In the genomic region with DNA sequence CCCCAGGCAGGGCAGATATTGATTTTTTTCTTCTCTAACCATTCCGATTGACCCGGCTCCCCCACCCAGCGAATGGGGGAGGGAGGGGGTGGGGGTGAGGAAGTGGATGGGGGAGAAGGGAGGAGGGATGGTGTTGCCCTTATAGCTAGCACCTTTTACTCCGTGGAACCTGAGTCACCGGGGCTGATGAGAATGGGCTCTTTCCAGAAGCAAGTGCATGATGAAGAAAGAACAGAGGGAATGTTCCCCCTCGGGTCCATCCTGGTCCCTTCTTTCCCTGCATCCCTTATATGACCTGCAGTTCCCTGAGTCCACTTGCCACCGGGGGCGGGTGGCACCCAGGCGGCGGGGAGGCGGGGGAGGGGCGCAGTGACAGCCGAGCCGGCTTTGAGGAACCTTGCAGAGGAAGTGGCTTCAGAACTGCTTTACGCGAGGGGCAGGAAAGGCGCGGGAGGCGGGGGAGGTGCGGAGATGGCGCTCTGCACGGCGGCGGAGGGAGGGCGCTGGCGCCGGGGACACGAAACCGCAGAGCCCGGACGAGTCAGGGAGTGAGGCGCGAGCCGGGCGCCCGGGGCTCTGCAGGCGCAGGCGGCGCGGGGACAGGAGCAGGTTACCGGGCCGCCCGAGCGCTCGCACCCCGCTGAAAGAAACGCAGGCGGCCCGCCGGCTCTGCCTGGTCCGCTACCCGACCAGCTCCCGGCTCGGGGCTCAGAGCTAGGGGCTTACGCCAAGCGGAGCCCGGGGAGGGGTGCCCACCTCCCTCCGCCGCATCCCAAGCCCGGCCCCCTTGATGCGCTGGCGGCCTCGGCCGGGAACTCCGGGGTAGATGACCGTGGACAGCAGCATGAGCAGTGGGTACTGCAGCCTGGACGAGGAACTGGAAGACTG, we compare ENCODE assay signal across 7 cellular contexts. TPM values are rescaled to one million over a fixed set of nuclear protein-coding genes. Genes with fewer than 3 reads are reported as not detected.
DNase-seq lines count a peak whose midpoint lies in the region; ATAC-seq, FAIRE-seq and TF ChIP-seq lines count a peak whose summit lies in the region.

No MANE protein-coding gene starts in this region.

- WGBS in HepG2 (ENCODE audit: low lambda C conversion rate) = 2% methylated on average over 11 of the region's 67 CpGs

- peaks cover 60% of the 10 kb centered on the region for H3K4me1 ChIP-seq in HepG2 (ENCODE audit: insufficient read depth, low read length)

- 0 out of 2 replicates have a peak, but pooled peaks have one; percentile 13 for TF ChIP-seq RAD21 in HepG2 (CRISPR knock-in tag; IDR thresholded peaks at IDR 0.05)

- CTCF ChIA-PET in HepG2 (lab: Yijun Ruan, JAX; ENCODE audit: low intra/inter-chr PET ratio, low total read pairs) = no interaction called here

- FAIRE-seq in HepG2 (lab: Jason Lieb, UNC) = no peak

- POLR2A ChIA-PET in HepG2 (lab: Yijun Ruan, JAX) = no interaction called here

- BruUV-seq in HepG2 (replicated peaks; lab: Mats Ljungman, UMichigan) = no TSS peak

- intact Hi-C loops in HepG2 (cut with micrococcal nuclease; ENCODE audit: unreplicated experiment) = no loop called here

- DNase-seq in NCI-H460 (ENCODE audit: extremely low read depth, low read depth) (peak; percentile 15), cerebellum (ENCODE audit: low spot score) (peak; percentile 55), HepG2 (ENCODE audit: low spot score) (no peak)
- DNase-seq in activated CD4-positive, alpha-beta T cell treated with anti-CD3 and anti-CD28 coated beads for 24 hours (ENCODE audit: low read depth in 2 of 2) = peak; percentile 78 to 88
- DNase-seq in stimulated activated CD4-positive, alpha-beta T cell treated with anti-CD3 and anti-CD28 coated beads, Interleukin-2, amount 100 ng/mL, for 48 hours = peak; percentile 80 to 83

- no peaks in the 10 kb centered on the region for H3K9me3 ChIP-seq in HepG2 (ENCODE audit: low read length)

- no peaks in the 10 kb centered on the region for H3K79me2 ChIP-seq in HepG2 (ENCODE audit: insufficient read depth, low read length)

- TF ChIP-seq EP300 in HepG2 (IDR thresholded peaks at IDR 0.05; ENCODE audit: low read depth in 2 of 2, low read length in 2 of 2) (no peak), HepG2 (CRISPR knock-in tag; IDR thresholded peaks at IDR 0.05; ENCODE audit: borderline replicate concordance) (no peak)

- peak overlapping the region; percentile 80 for H3K4me2 ChIP-seq in HepG2 (ENCODE audit: low read depth, low read length)

- ATAC-seq in GM18502 (IDR thresholded peaks at IDR 0.05; ENCODE audit: poor library complexity, unreplicated experiment) = peak; percentile 58
- ATAC-seq in HG02938 (IDR thresholded peaks at IDR 0.05; ENCODE audit: unreplicated experiment) = peak; percentile 42
- ATAC-seq in HepG2 = peak; percentile 77

- in situ Hi-C loops in HepG2 (cut with HindIII; ENCODE audit: extremely low pct_ligation_motif_present, low pct_unique_long_range_greater_than_20kb) = no loop called here

- no peak for TF ChIP-seq POLR2A in HepG2 (IDR thresholded peaks at IDR 0.05; ENCODE audit: insufficient read depth in 1 of 2, low read depth in 2 of 2, low read length in 2 of 2)

- peaks cover 5% of the 10 kb centered on the region; the same call in 1 of the 2 replicates for H4K20me1 ChIP-seq in HepG2 (ENCODE audit: insufficient read depth, low read length)

- H3K4me3 ChIP-seq in HepG2 (replicated peaks in 1 of 3; ENCODE audit: insufficient read depth in 1 of 3, low read depth in 2 of 3, low read length in 3 of 3) = peak overlapping the region; percentile 48 to 70 (median 62)

- peaks cover 1 to 28% of the 10 kb centered on the region in 2 experiments; a peak in 4 of 5 replicates for H3K27me3 ChIP-seq in HepG2 (ENCODE audit: control insufficient read depth in 1 of 2, insufficient read depth in 2 of 2, low read length in 2 of 2)

- no peak overlapping the region for H2AFZ ChIP-seq in HepG2 (ENCODE audit: low read length)

- no peak for TF ChIP-seq CTCF in HepG2 (CRISPR knock-in tag; IDR thresholded peaks at IDR 0.05)

- no peak overlapping the region for H3K27ac ChIP-seq in HepG2 (ENCODE audit: extremely low read length, insufficient read depth, low read length)

- no peak overlapping the region for H3K9ac ChIP-seq in HepG2 (ENCODE audit: insufficient read depth, low read depth, low read length)

- no peaks in the 10 kb centered on the region for H3K36me3 ChIP-seq in HepG2 (replicated peaks in 1 of 2; ENCODE audit: control insufficient read depth in 1 of 2, insufficient read depth in 2 of 2, low read length in 2 of 2)

TF ChIP-seq in HepG2, 621 proteins besides CTCF, POLR2A, EP300 and RAD21 (continues in another document):
- TF ChIP-seq HNRNPLL (IDR thresholded peaks at IDR 0.05; ENCODE audit: low read depth, low read length, poor library complexity, severe bottlenecking) (peak; percentile 96), ATM (IDR thresholded peaks at IDR 0.05; ENCODE audit: borderline replicate concordance) (no peak), UBTF (CRISPR knock-in tag; IDR thresholded peaks at IDR 0.05) (peak; percentile 65; the same call in 1 of the 2 replicates)

RNA-seq across cellular contexts. Expression of gene RASSF5, which starts 49.7 kb away (rescaled TPM):
- total RNA-seq in NCI-H460 (2014; rRNA removed; shearing (Covaris generic)) = 0.06 and 0.17 TPM in 2 replicates
- polyA plus RNA-seq in NCI-H460 (2014; cell fraction: nucleus; rRNA removed) = 0.24 and 0.46 TPM in 2 replicates
- total RNA-seq in cerebellum (2.7 TPM), HepG2 (2016; rRNA removed; fragmentation: Illumina TruSeq; extraction: Trizol) (0.18 and 0.49 TPM in 2 replicates)
- 0.09 TPM in 1 of 2 replicates, not detected in the other for total RNA-seq in HepG2 (2016; cell fraction: cytosol; rRNA removed; fragmentation: Illumina TruSeq; extraction: Trizol; ENCODE audit: low read depth)
- total RNA-seq in HepG2 (2016; cell fraction: insoluble cytoplasmic fraction; rRNA removed; fragmentation: Illumina TruSeq; extraction: Trizol) = 0.24 and 0.36 TPM in 2 replicates
- total RNA-seq in HepG2 (2016; cell fraction: membrane; rRNA removed; fragmentation: Illumina TruSeq; extraction: Trizol) = 0.14 and 0.19 TPM in 2 replicates
- 0.22 and 0.47 TPM in 2 replicates for total RNA-seq in HepG2 (2016; cell fraction: nucleus; rRNA removed; fragmentation: Illumina TruSeq; extraction: Trizol)
- polyA plus RNA-seq in HepG2 (2011; rRNA removed) = 0.40 and 0.50 TPM in 2 replicates
- 0.27 and 0.47 TPM in 2 replicates for polyA plus RNA-seq in HepG2 (2011; cell fraction: cytosol; rRNA removed)
- 0.58 and 0.66 TPM in 2 replicates for polyA plus RNA-seq in HepG2 (2011; cell fraction: nucleus; rRNA removed)
- polyA plus RNA-seq in HepG2 (2012) = 0.76 and 2.1 TPM in 2 replicates
- 0.03 and 0.06 TPM in 2 replicates for polyA plus RNA-seq in HepG2 (2016; cell fraction: cytosol; fragmentation: Illumina TruSeq; extraction: Trizol; ENCODE audit: low read depth)
- polyA plus RNA-seq in HepG2 (2016; cell fraction: insoluble cytoplasmic fraction; fragmentation: Illumina TruSeq; extraction: Trizol; ENCODE audit: low read depth) = 0.21 and 0.29 TPM in 2 replicates
- 0.09 and 0.11 TPM in 2 replicates for polyA plus RNA-seq in HepG2 (2016; cell fraction: membrane; fragmentation: Illumina TruSeq; extraction: Trizol; ENCODE audit: low read depth)
- 0.43 and 0.48 TPM in 2 replicates for polyA plus RNA-seq in HepG2 (2016; cell fraction: nucleus; fragmentation: Illumina TruSeq; extraction: Trizol; ENCODE audit: insufficient read depth, low read depth)
- 0.30 and 18.0 TPM in 2 replicates for polyA minus RNA-seq in HepG2 (2011; rRNA and poly(A)+ RNA removed; ENCODE audit: low replicate concordance)
- polyA minus RNA-seq in HepG2 (2011; cell fraction: cytosol; rRNA and poly(A)+ RNA removed) = 0.49 and 1.3 TPM in 2 replicates
- 0.26 and 0.50 TPM in 2 replicates for polyA minus RNA-seq in HepG2 (2011; cell fraction: nucleus; rRNA and poly(A)+ RNA removed)

RNA-seq across cellular contexts. Expression of gene EIF2D, which starts 55.3 kb away (rescaled TPM):
- 101 and 114 TPM in 2 replicates for total RNA-seq in NCI-H460 (2014; rRNA removed; shearing (Covaris generic))
- 93.2 and 99.4 TPM in 2 replicates for polyA plus RNA-seq in NCI-H460 (2014; cell fraction: nucleus; rRNA removed)
- 22.5 TPM for total RNA-seq in cerebellum
- 45.1 and 47.5 TPM in 2 replicates for total RNA-seq in HepG2 (2016; rRNA removed; fragmentation: Illumina TruSeq; extraction: Trizol)
- 43.1 and 44.2 TPM in 2 replicates for total RNA-seq in HepG2 (2016; cell fraction: cytosol; rRNA removed; fragmentation: Illumina TruSeq; extraction: Trizol; ENCODE audit: low read depth)
- total RNA-seq in HepG2 (2016; cell fraction: insoluble cytoplasmic fraction; rRNA removed; fragmentation: Illumina TruSeq; extraction: Trizol) = 44.4 and 45.6 TPM in 2 replicates
- total RNA-seq in HepG2 (2016; cell fraction: membrane; rRNA removed; fragmentation: Illumina TruSeq; extraction: Trizol) = 66.4 and 71.1 TPM in 2 replicates
- 33.0 and 33.9 TPM in 2 replicates for total RNA-seq in HepG2 (2016; cell fraction: nucleus; rRNA removed; fragmentation: Illumina TruSeq; extraction: Trizol)
- polyA plus RNA-seq in HepG2 (2011; rRNA removed) = 61.1 and 64.9 TPM in 2 replicates
- polyA plus RNA-seq in HepG2 (2011; cell fraction: cytosol; rRNA removed) = 57.5 and 59.2 TPM in 2 replicates
- 50.4 and 55.0 TPM in 2 replicates for polyA plus RNA-seq in HepG2 (2011; cell fraction: nucleus; rRNA removed)
- 35.2 and 37.1 TPM in 2 replicates for polyA plus RNA-seq in HepG2 (2012)
- 51.1 and 52.3 TPM in 2 replicates for polyA plus RNA-seq in HepG2 (2016; cell fraction: cytosol; fragmentation: Illumina TruSeq; extraction: Trizol; ENCODE audit: low read depth)
- 56.4 and 58.1 TPM in 2 replicates for polyA plus RNA-seq in HepG2 (2016; cell fraction: insoluble cytoplasmic fraction; fragmentation: Illumina TruSeq; extraction: Trizol; ENCODE audit: low read depth)
- 76.1 and 77.6 TPM in 2 replicates for polyA plus RNA-seq in HepG2 (2016; cell fraction: membrane; fragmentation: Illumina TruSeq; extraction: Trizol; ENCODE audit: low read depth)
- polyA plus RNA-seq in HepG2 (2016; cell fraction: nucleus; fragmentation: Illumina TruSeq; extraction: Trizol; ENCODE audit: insufficient read depth, low read depth) = 56.2 and 57.6 TPM in 2 replicates
- 48.8 and 93.5 TPM in 2 replicates for polyA minus RNA-seq in HepG2 (2011; rRNA and poly(A)+ RNA removed; ENCODE audit: low replicate concordance)
- polyA minus RNA-seq in HepG2 (2011; cell fraction: cytosol; rRNA and poly(A)+ RNA removed) = 21.5 and 22.3 TPM in 2 replicates
- 31.9 and 36.3 TPM in 2 replicates for polyA minus RNA-seq in HepG2 (2011; cell fraction: nucleus; rRNA and poly(A)+ RNA removed)
